In the genomic region with DNA sequence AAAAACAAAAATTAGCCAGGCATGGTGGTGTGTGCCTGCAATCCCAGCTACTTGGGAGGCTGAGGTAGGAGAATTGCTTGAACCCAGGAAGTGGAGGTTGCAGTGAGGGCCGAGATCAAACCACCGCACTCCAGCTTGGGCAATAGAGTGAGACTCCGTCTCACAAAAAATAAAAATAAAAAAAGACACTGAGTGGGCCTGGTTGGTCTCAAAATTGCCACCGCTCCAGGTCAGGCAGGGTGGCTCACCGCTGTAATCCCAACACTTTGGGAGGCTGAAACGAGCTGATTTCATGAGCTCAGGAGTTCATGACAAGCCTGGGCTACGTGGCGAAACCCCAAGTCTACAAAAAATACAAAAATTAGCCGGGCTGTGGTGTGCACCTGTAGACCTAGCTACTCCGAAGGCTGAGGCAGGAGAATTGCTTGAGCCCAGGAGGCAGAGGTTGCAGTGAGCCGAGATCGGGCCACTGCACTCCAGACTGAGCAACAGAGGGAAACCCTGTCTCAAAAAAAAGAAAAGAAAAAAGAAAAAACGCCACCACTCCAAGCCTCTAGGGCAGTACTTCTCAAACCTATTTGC, we compare ENCODE assay signal across 10 cellular contexts. TPM values are rescaled to one million over a fixed set of nuclear protein-coding genes. Genes with fewer than 3 reads are reported as not detected.
DNase-seq lines count a peak whose midpoint lies in the region; ATAC-seq, FAIRE-seq and TF ChIP-seq lines count a peak whose summit lies in the region.
"Had no signal": no experiment of that assay in that cellular context is flagged by ENCODE, and none has a peak within 500 bp of the region (broad histone marks: within the 10 kb centered on the region; RNA-seq: fewer than 3 reads in every experiment).

No MANE protein-coding gene starts in this region.

- no peak for DNase-seq in A549 (ENCODE audit: low read depth in 1 of 2, low spot score in 1 of 2)
- DNase-seq in HL-60 (ENCODE audit: low read depth in 1 of 2, low spot score in 1 of 2), result no peak
- no peak for DNase-seq in MCF 10A (ENCODE audit: unreplicated experiment)
- DNase-seq in hepatic stellate cell (ENCODE audit: low spot score), result no peak
- DNase-seq in CD1c-positive myeloid dendritic cell (ENCODE audit: extremely low spot score), result no peak
- no peak for DNase-seq in GM12892 (ENCODE audit: insufficient read length)
- DNase-seq: NCI-H187 treated with DMSO at 0.1 percent for 48 hours had no signal

- H3K9me3 ChIP-seq in A549 (no peaks in the 10 kb centered on the region), mucosa of rectum (ENCODE audit: control insufficient read depth in 2 of 2, low read length in 2 of 2) (no peaks in the 10 kb centered on the region)

- no peaks in the 10 kb centered on the region for H3K27me3 Mint-ChIP-seq in MCF 10A (ENCODE audit: insufficient read depth, unreplicated experiment)

- H3K27ac ChIP-seq in A549 (peak overlapping the region in 1 of 2 experiments; percentile 88; a peak in 3 of 6 replicates), HL-60 (replicated peaks) (peak overlapping the region; percentile 94), mucosa of rectum (ENCODE audit: low read depth in 2 of 2, low read length in 2 of 2) (peak overlapping the region in 1 of 2 donors; percentile 95)

- TF ChIP-seq POLR2A in A549 (IDR thresholded peaks at IDR 0.05; ENCODE audit: low read length) (no peak), GM12892 (IDR thresholded peaks at IDR 0.05; ENCODE audit: low read depth, low read length) (no peak)

- H3K27me3 ChIP-seq in HL-60 (ENCODE audit: insufficient read depth, poor library complexity, severe bottlenecking) (no peaks in the 10 kb centered on the region), mucosa of rectum (ENCODE audit: control insufficient read depth in 2 of 2, insufficient read depth in 2 of 2, low read length in 2 of 2) (no peaks in the 10 kb centered on the region)

- no peak for TF ChIP-seq EP300 in A549 (IDR thresholded peaks at IDR 0.05)

- peaks cover 8% of the 10 kb centered on the region for H3K4me1 ChIP-seq in A549
- peaks cover 13 to 18% of the 10 kb centered on the region in 2 donors for H3K4me1 ChIP-seq in mucosa of rectum (ENCODE audit: control insufficient read depth in 2 of 2, insufficient read depth in 2 of 2, low read length in 2 of 2)

- WGBS in A549 (ENCODE audit: missing lambda C conversion rate), result 88% methylated on average over 13 of the region's 13 CpGs

- no peak for TF ChIP-seq RAD21 in A549 (conservative IDR thresholded peaks at IDR 0.05 in 1 of 2, IDR thresholded peaks at IDR 0.05 in 1 of 2)

- H3K36me3 ChIP-seq in mucosa of rectum (ENCODE audit: control insufficient read depth in 2 of 2, insufficient read depth in 2 of 2, low read length in 2 of 2), result no peaks in the 10 kb centered on the region

- ATAC-seq in A549 (no peak), HG02763 (IDR thresholded peaks at IDR 0.05; ENCODE audit: unreplicated experiment) (no peak)

- peak overlapping the region; percentile 57 for H3K27ac Mint-ChIP-seq in MCF 10A (ENCODE audit: low read depth, unreplicated experiment)

- peak overlapping the region; percentile 91 to 93 for H3K9ac ChIP-seq in mucosa of rectum (ENCODE audit: low read depth in 1 of 2, low read length in 2 of 2)

- no TSS peak for BruUV-seq in MCF 10A (replicated peaks; lab: Mats Ljungman, UMichigan)

- TF ChIP-seq CTCF in A549 (IDR thresholded peaks at IDR 0.05) (no peak), HL-60 (IDR thresholded peaks at IDR 0.05; ENCODE audit: insufficient read depth, low read length) (no peak), MCF 10A (IDR thresholded peaks at IDR 0.05; ENCODE audit: unreplicated experiment) (no peak)

- FAIRE-seq in A549 (lab: Jason Lieb, UNC), result no peak
- FAIRE-seq in GM12892 (lab: Jason Lieb, UNC), result no peak
- FAIRE-seq: islet of Langerhans had no signal

- POLR2A ChIA-PET in A549 (lab: Yijun Ruan, JAX) (interaction anchor here (0.7 to 1.6 kb wide), 3 partner anchors 13 to 180 kb away, joined by 3 to 9 read pairs (median 3); a partner anchor contains a TSS), MCF 10A (lab: Yijun Ruan, JAX) (interaction anchor here (0.6 to 5.2 kb wide), 15 partner anchors 10 to 274 kb away, joined by 3 to 38 read pairs (median 3); a partner anchor contains a TSS)

- H3K4me1 Mint-ChIP-seq in MCF 10A (ENCODE audit: insufficient read depth, unreplicated experiment), result peaks cover 24% of the 10 kb centered on the region

- peak overlapping the region; percentile 95 for H3K4me2 ChIP-seq in A549

- H3K9me3 Mint-ChIP-seq in MCF 10A (ENCODE audit: unreplicated experiment), result no peaks in the 10 kb centered on the region

- H3K36me3 Mint-ChIP-seq in MCF 10A (ENCODE audit: insufficient read depth, unreplicated experiment), result peaks cover 11% of the 10 kb centered on the region

- intact Hi-C loops in MCF 10A (cut with micrococcal nuclease), result loop anchor here (5.0 kb wide), 3 partner anchors 124 to 266 kb away; a partner anchor contains a TSS

- H3K4me3 ChIP-seq in A549, result no peak overlapping the region
- peak overlapping the region; percentile 97 for H3K4me3 ChIP-seq in HL-60 (replicated peaks; ENCODE audit: insufficient read depth, low read length)
- H3K4me3 ChIP-seq in mucosa of rectum (ENCODE audit: low read length in 2 of 2), result peak overlapping the region; percentile 89 to 92

- H3K4me3 Mint-ChIP-seq in MCF 10A (ENCODE audit: unreplicated experiment), result peak overlapping the region; percentile 87

- CTCF ChIA-PET in A549 (lab: Yijun Ruan, JAX) (interaction anchor here (1.1 to 8.0 kb wide), 5 partner anchors 10 to 275 kb away, joined by 3 to 93 read pairs (median 6); no protein-coding TSS in a partner anchor), MCF 10A (lab: Yijun Ruan, JAX) (interaction anchor here (0.6 to 12.7 kb wide), 21 partner anchors 12 to 979 kb away, joined by 3 to 259 read pairs (median 3); a partner anchor contains a TSS)

TF ChIP-seq in A549, 52 proteins besides CTCF, POLR2A, EP300 and RAD21:
- TF ChIP-seq JUNB (IDR thresholded peaks at IDR 0.05), result no peak
- TF ChIP-seq HOXA7 (CRISPR knock-in tag; IDR thresholded peaks at IDR 0.05), result no peak
- no peak for TF ChIP-seq TP53 (CRISPR knock-in tag; IDR thresholded peaks at IDR 0.05)
- no peak for TF ChIP-seq CHD2 (IDR thresholded peaks at IDR 0.05; ENCODE audit: low read length, partially characterized antibody)
- TF ChIP-seq MAZ (IDR thresholded peaks at IDR 0.05; ENCODE audit: borderline replicate concordance, low read depth, low read length), result no peak
- TF ChIP-seq, protein P1, sequence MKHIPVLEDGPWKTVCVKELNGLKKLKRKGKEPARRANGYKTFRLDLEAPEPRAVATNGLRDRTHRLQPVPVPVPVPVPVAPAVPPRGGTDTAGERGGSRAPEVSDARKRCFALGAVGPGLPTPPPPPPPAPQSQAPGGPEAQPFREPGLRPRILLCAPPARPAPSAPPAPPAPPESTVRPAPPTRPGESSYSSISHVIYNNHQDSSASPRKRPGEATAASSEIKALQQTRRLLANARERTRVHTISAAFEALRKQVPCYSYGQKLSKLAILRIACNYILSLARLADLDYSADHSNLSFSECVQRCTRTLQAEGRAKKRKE (CRISPR knock-in tag; IDR thresholded peaks at IDR 0.05; ENCODE audit: low read depth), result no peak
- TF ChIP-seq KDM1A (IDR thresholded peaks at IDR 0.05; ENCODE audit: low read depth), result no peak
- no peak for TF ChIP-seq MAFK (IDR thresholded peaks at IDR 0.05; ENCODE audit: partially characterized antibody)
- no peak for TF ChIP-seq NFE2L2 (conservative IDR thresholded peaks at IDR 0.05; ENCODE audit: low read length)
- TF ChIP-seq, protein P2, sequence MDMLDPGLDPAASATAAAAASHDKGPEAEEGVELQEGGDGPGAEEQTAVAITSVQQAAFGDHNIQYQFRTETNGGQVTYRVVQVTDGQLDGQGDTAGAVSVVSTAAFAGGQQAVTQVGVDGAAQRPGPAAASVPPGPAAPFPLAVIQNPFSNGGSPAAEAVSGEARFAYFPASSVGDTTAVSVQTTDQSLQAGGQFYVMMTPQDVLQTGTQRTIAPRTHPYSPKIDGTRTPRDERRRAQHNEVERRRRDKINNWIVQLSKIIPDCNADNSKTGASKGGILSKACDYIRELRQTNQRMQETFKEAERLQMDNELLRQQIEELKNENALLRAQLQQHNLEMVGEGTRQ (IDR thresholded peaks at IDR 0.05), result no peak
- TF ChIP-seq, protein P3, sequence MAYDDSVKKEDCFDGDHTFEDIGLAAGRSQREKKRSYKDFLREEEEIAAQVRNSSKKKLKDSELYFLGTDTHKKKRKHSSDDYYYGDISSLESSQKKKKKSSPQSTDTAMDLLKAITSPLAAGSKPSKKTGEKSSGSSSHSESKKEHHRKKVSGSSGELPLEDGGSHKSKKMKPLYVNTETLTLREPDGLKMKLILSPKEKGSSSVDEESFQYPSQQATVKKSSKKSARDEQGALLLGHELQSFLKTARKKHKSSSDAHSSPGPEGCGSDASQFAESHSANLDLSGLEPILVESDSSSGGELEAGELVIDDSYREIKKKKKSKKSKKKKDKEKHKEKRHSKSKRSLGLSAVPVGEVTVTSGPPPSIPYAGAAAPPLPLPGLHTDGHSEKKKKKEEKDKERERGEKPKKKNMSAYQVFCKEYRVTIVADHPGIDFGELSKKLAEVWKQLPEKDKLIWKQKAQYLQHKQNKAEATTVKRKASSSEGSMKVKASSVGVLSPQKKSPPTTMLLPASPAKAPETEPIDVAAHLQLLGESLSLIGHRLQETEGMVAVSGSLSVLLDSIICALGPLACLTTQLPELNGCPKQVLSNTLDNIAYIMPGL (CRISPR knock-in tag; IDR thresholded peaks at IDR 0.05; ENCODE audit: borderline replicate concordance), result no peak
- TF ChIP-seq, protein P4, sequence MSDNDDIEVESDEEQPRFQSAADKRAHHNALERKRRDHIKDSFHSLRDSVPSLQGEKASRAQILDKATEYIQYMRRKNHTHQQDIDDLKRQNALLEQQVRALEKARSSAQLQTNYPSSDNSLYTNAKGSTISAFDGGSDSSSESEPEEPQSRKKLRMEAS (IDR thresholded peaks at IDR 0.05), result no peak
- no peak for TF ChIP-seq RARB (CRISPR knock-in tag; IDR thresholded peaks at IDR 0.05)

RNA-seq across cellular contexts. Expression of a gene that starts 1.8 kb away (rescaled TPM):
- polyA plus RNA-seq in A549 (2011; rRNA removed), result 4.3 and 5.3 TPM in 2 replicates
- 5.9 and 7.5 TPM in 2 replicates for polyA plus RNA-seq in A549 (2012; cell fraction: cytosol; rRNA removed)
- polyA plus RNA-seq in A549 (2012; cell fraction: nucleus; rRNA removed), result 26.5 and 27.8 TPM in 2 replicates
- 12.0 to 13.4 TPM (median 13.1 TPM) in 3 replicates for polyA plus RNA-seq in A549 (2017; fragmentation: RNase III; extraction: RNeasy Plus Mini Kit Qiagen cat#74134 plus additional on column Dnase treatment)
- 13.2 and 13.9 TPM in 2 replicates for polyA minus RNA-seq in A549 (2011; rRNA and poly(A)+ RNA removed)
- total RNA-seq in MCF 10A (2022), result 46.5 and 49.9 TPM in 2 replicates
- polyA plus RNA-seq in GM12892 (2012; ENCODE audit: missing spikeins), result 30.6 TPM

RNA-seq across cellular contexts. Expression of a gene that starts 7.8 kb away (rescaled TPM):
- polyA plus RNA-seq in A549 (2011; rRNA removed), result not detected in 2 replicates
- not detected in 2 replicates for polyA plus RNA-seq in A549 (2012; cell fraction: cytosol; rRNA removed)
- not detected in 2 replicates for polyA plus RNA-seq in A549 (2012; cell fraction: nucleus; rRNA removed)
- polyA plus RNA-seq in A549 (2017; fragmentation: RNase III; extraction: RNeasy Plus Mini Kit Qiagen cat#74134 plus additional on column Dnase treatment), result not detected in 3 replicates
- polyA minus RNA-seq in A549 (2011; rRNA and poly(A)+ RNA removed), result not detected in 2 replicates
- total RNA-seq in MCF 10A (2022), result not detected in 2 replicates
- not detected for polyA plus RNA-seq in GM12892 (2012; ENCODE audit: missing spikeins)
